In genomic region chr17:7177210-7177953, GRCh38 we compare ENCODE assay signal across 8 cellular contexts.
A peak's percentile ranks its signal among the peaks of the same experiment; 100 is the strongest.
DNase-seq lines count a peak whose midpoint lies in the region; ATAC-seq and TF ChIP-seq lines count a peak whose summit lies in the region.

No MANE protein-coding gene starts in this region.

- no peaks in the 10 kb centered on the region for H3K27me3 ChIP-seq in WERI-Rb-1 (ENCODE audit: insufficient read depth, low read depth, severe bottlenecking)

- no peak for ATAC-seq in HG02759 (IDR thresholded peaks at IDR 0.05; ENCODE audit: unreplicated experiment)
- ATAC-seq in GM21737 (IDR thresholded peaks at IDR 0.05; ENCODE audit: unreplicated experiment), result no peak

- H3K36me3 ChIP-seq in WERI-Rb-1, result peaks cover 4% of the 10 kb centered on the region

- peak; percentile 88 for TF ChIP-seq CTCF in GM12865 (IDR thresholded peaks at IDR 0.05; ENCODE audit: insufficient read depth, low read depth, low read length, missing control alignments)
- TF ChIP-seq CTCF in WERI-Rb-1 (IDR thresholded peaks at IDR 0.05; ENCODE audit: low read depth, low read length), result peak; percentile 93

- DNase-seq in GM12865 (ENCODE audit: low read depth), result peak; percentile 53
- peak; percentile 50 to 78 (median 62) for DNase-seq in NCI-H1417 (lab: John Stamatoyannopoulos, UW)
- DNase-seq in WERI-Rb-1, result peak; percentile 82
- peak; percentile 63 to 77 for DNase-seq in T47D (ENCODE audit: low read depth in 1 of 2, low spot score in 1 of 2)
- DNase-seq in iPS-NIHi11 (ENCODE audit: low spot score), result peak; percentile 99

- no peaks in the 10 kb centered on the region for H3K9me3 ChIP-seq in WERI-Rb-1 (ENCODE audit: severe bottlenecking)

- in situ Hi-C loops in T47D (cut with HindIII; ENCODE audit: low pct_unique_long_range_greater_than_20kb, low sequenced_read_pairs), result no loop called here

- H3K27ac ChIP-seq in WERI-Rb-1, result peak overlapping the region; percentile 78
- H3K27ac ChIP-seq in skin epidermis, result no peak overlapping the region

- H3K4me3 ChIP-seq in GM12865 (ENCODE audit: low read depth, low read length) (no peak overlapping the region), WERI-Rb-1 (ENCODE audit: low read depth, low read length) (peak overlapping the region; percentile 57), skin epidermis (peak overlapping the region; percentile 6 to 30 (median 17))
